In genomic region chr3:61574854-61575253, GRCh38 we compare ENCODE assay signal across 10 cellular contexts. TPM values are rescaled to one million over a fixed set of nuclear protein-coding genes. Genes with fewer than 3 reads are reported as not detected.
A peak's percentile ranks its signal among the peaks of the same experiment; 100 is the strongest.
DNase-seq lines count a peak whose midpoint lies in the region; ATAC-seq and TF ChIP-seq lines count a peak whose summit lies in the region.
"Had no signal": no experiment of that assay in that cellular context is flagged by ENCODE, and none has a peak within 500 bp of the region (broad histone marks: within the 10 kb centered on the region; RNA-seq: fewer than 3 reads in every experiment).

No MANE protein-coding gene starts in this region.

- H3K27ac Mint-ChIP-seq in Caco-2 (ENCODE audit: unreplicated experiment) = no peak overlapping the region

- intact Hi-C loops in Caco-2 (cut with micrococcal nuclease; ENCODE audit: unreplicated experiment) = no loop called here

- TF ChIP-seq CTCF in HEK293 (tag by site-specific recombination; IDR thresholded peaks at IDR 0.05) = no peak
- no peak for TF ChIP-seq CTCF in fibroblast of the aortic adventitia (IDR thresholded peaks at IDR 0.05; ENCODE audit: insufficient read depth, low read length)
- no peak for TF ChIP-seq CTCF in Caco-2 (IDR thresholded peaks at IDR 0.05; ENCODE audit: insufficient read depth in 1 of 2, low read depth in 1 of 2, low read length in 1 of 2, severe bottlenecking in 1 of 2, unreplicated experiment in 1 of 2)

- no peaks in the 10 kb centered on the region for H3K27me3 ChIP-seq in Caco-2 (replicated peaks; ENCODE audit: control insufficient read depth, insufficient read depth, low read length)
- H3K27me3 ChIP-seq: heart left ventricle had no signal

- H3K4me3 Mint-ChIP-seq in Caco-2 (ENCODE audit: unreplicated experiment) = no peak overlapping the region

- ATAC-seq in HG03520 (IDR thresholded peaks at IDR 0.05; ENCODE audit: unreplicated experiment) (no peak), GM21423 (IDR thresholded peaks at IDR 0.05; ENCODE audit: unreplicated experiment) (no peak)

- 0 out of 2 replicates have a peak, but pooled peaks cover 6% of the 10 kb centered on the region for H3K4me1 ChIP-seq in HEK293 (ENCODE audit: control insufficient read depth, insufficient read depth, low read length)
- peaks cover 9% of the 10 kb centered on the region; the same call in 1 of the 2 replicates for H3K4me1 ChIP-seq in Caco-2

- no peaks in the 10 kb centered on the region for H3K9me3 ChIP-seq in HEK293 (ENCODE audit: control insufficient read depth, insufficient read depth, low read depth, low read length)
- no peaks in the 10 kb centered on the region for H3K9me3 ChIP-seq in Caco-2

- DNase-seq in A172 (ENCODE audit: low spot score) (peak; percentile 93), T1000 (lab: John Stamatoyannopoulos, UW) (peak; percentile 91), fibroblast of the aortic adventitia (ENCODE audit: low read depth) (peak; percentile 91), COR-L47 (lab: John Stamatoyannopoulos, UW) (no peak), Caco-2 (no peak)
- DNase-seq: heart left ventricle, NCI-H2171 treated with DMSO at 0.1 percent for 48 hours had no signal

- peaks cover 22% of the 10 kb centered on the region for H3K36me3 Mint-ChIP-seq in Caco-2 (ENCODE audit: insufficient read depth, unreplicated experiment)

- no TSS peak for BruUV-seq in Caco-2 (replicated peaks; lab: Mats Ljungman, UMichigan)

- H3K4me1 Mint-ChIP-seq in Caco-2 (ENCODE audit: low read depth, unreplicated experiment) = no peaks in the 10 kb centered on the region

- H3K27ac ChIP-seq in HEK293 (ENCODE audit: extremely low read depth, low read depth, low read length) = no peak overlapping the region

- H3K4me3 ChIP-seq in HEK293 (ENCODE audit: low read depth, low read length) (no peak overlapping the region), fibroblast of the aortic adventitia (ENCODE audit: low read depth, low read length) (no peak overlapping the region), Caco-2 (ENCODE audit: low read depth, low read length) (no peak overlapping the region)
- H3K4me3 ChIP-seq: heart left ventricle had no signal

- H3K9me3 Mint-ChIP-seq in Caco-2 (ENCODE audit: unreplicated experiment) = no peaks in the 10 kb centered on the region

- POLR2A ChIA-PET in HEK293 (lab: Yijun Ruan, JAX) (interaction anchor here (0.7 kb wide), 1 partner anchor 8 kb away, joined by 6 read pairs; no protein-coding TSS in a partner anchor), Caco-2 (lab: Charles Lee) (no interaction called here)

- no peaks in the 10 kb centered on the region for H3K36me3 ChIP-seq in HEK293 (ENCODE audit: control insufficient read depth in 2 of 2, insufficient read depth in 1 of 2, low read length in 2 of 2)
- no peaks in the 10 kb centered on the region for H3K36me3 ChIP-seq in Caco-2 (ENCODE audit: control insufficient read depth, insufficient read depth, low read length)
- H3K36me3 ChIP-seq: heart left ventricle had no signal

- CTCF ChIA-PET in HEK293 (lab: Yijun Ruan, JAX) = interaction anchor here (0.9 kb wide), 1 partner anchor 9 kb away, joined by 3 read pairs; no protein-coding TSS in a partner anchor
- CTCF ChIA-PET in Caco-2 (lab: Charles Lee) = no interaction called here

- no peaks in the 10 kb centered on the region for H3K27me3 Mint-ChIP-seq in Caco-2 (ENCODE audit: insufficient read depth, unreplicated experiment)

TF ChIP-seq in HEK293, 187 proteins besides CTCF, POLR2A, EP300 and RAD21:
- TF ChIP-seq SETDB1 (IDR thresholded peaks at IDR 0.05; ENCODE audit: insufficient read length, low read length) (peak; percentile 52), YY2 (tag by site-specific recombination; IDR thresholded peaks at IDR 0.05) (peak; percentile 32; the same call in 1 of the 2 replicates), ZBTB21 (tag by site-specific recombination; IDR thresholded peaks at IDR 0.05) (no peak), ZNF292 (tag by site-specific recombination; IDR thresholded peaks at IDR 0.05; ENCODE audit: borderline replicate concordance, low read depth) (no peak), ZNF600 (tag by site-specific recombination; IDR thresholded peaks at IDR 0.05) (peak; percentile 45; the same call in 1 of the 2 replicates), KLF8 (tag by site-specific recombination; IDR thresholded peaks at IDR 0.05) (peak; percentile 34; the same call in 1 of the 2 replicates), ZNF664 (tag by site-specific recombination; IDR thresholded peaks at IDR 0.05) (no peak; the same call in 1 of the 2 replicates), ZNF248 (tag by site-specific recombination; IDR thresholded peaks at IDR 0.05) (no peak), KLF1 (tag by site-specific recombination; IDR thresholded peaks at IDR 0.05) (peak; percentile 29; the same call in 1 of the 2 replicates), ZNF660 (tag by site-specific recombination; IDR thresholded peaks at IDR 0.05) (no peak), HOXA7 (CRISPR knock-in tag; IDR thresholded peaks at IDR 0.05; ENCODE audit: borderline replicate concordance) (no peak), ZFP69B (tag by site-specific recombination; IDR thresholded peaks at IDR 0.05) (peak; percentile 87), ZNF514 (tag by site-specific recombination; IDR thresholded peaks at IDR 0.05) (no peak), ZBTB48 (tag by site-specific recombination; IDR thresholded peaks at IDR 0.05) (0 out of 2 replicates have a peak, but pooled peaks have one; percentile 16), ZNF121 (tag by site-specific recombination; IDR thresholded peaks at IDR 0.05) (no peak), ZNF302 (tag by site-specific recombination; IDR thresholded peaks at IDR 0.05; ENCODE audit: low read depth) (no peak), SP7 (tag by site-specific recombination; IDR thresholded peaks at IDR 0.05) (0 out of 2 replicates have a peak, but pooled peaks have one; percentile 16), ZNF366 (tag by site-specific recombination; conservative IDR thresholded peaks at IDR 0.05) (no peak)
- TF ChIP-seq, protein P1, sequence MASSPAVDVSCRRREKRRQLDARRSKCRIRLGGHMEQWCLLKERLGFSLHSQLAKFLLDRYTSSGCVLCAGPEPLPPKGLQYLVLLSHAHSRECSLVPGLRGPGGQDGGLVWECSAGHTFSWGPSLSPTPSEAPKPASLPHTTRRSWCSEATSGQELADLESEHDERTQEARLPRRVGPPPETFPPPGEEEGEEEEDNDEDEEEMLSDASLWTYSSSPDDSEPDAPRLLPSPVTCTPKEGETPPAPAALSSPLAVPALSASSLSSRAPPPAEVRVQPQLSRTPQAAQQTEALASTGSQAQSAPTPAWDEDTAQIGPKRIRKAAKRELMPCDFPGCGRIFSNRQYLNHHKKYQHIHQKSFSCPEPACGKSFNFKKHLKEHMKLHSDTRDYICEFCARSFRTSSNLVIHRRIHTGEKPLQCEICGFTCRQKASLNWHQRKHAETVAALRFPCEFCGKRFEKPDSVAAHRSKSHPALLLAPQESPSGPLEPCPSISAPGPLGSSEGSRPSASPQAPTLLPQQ (tag by site-specific recombination; IDR thresholded peaks at IDR 0.05) = peak; percentile 85
- TF ChIP-seq, protein P2, sequence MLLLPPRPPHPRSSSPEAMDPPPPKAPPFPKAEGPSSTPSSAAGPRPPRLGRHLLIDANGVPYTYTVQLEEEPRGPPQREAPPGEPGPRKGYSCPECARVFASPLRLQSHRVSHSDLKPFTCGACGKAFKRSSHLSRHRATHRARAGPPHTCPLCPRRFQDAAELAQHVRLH (tag by site-specific recombination; IDR thresholded peaks at IDR 0.05) = 0 out of 2 replicates have a peak, but pooled peaks have one; percentile 33
- TF ChIP-seq, protein P3, sequence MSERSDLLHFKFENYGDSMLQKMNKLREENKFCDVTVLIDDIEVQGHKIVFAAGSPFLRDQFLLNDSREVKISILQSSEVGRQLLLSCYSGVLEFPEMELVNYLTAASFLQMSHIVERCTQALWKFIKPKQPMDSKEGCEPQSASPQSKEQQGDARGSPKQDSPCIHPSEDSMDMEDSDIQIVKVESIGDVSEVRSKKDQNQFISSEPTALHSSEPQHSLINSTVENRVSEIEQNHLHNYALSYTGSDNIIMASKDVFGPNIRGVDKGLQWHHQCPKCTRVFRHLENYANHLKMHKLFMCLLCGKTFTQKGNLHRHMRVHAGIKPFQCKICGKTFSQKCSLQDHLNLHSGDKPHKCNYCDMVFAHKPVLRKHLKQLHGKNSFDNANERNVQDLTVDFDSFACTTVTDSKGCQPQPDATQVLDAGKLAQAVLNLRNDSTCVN (tag by site-specific recombination; optimal IDR thresholded peaks at IDR 0.05) = no peak

RNA-seq across cellular contexts. Expression of gene PTPRG, which starts 13.5 kb away (rescaled TPM):
- total RNA-seq in A172 (2014; rRNA removed; shearing (Covaris generic)) = 5.6 and 7.3 TPM in 2 replicates
- total RNA-seq in fibroblast of the aortic adventitia (ENCODE audit: low replicate concordance) = 27.6 and 52.0 TPM in 2 replicates
- total RNA-seq in Caco-2 (2022) = 46.4 and 46.5 TPM in 2 replicates

Comparison
In these comparisons a context has a peak if more than half of its experiments do, and no peak if none do; other contexts are left out.
1. DNase-seq: peak in A172 (single experiment), T1000 (single experiment) and fibroblast of the aortic adventitia (single experiment); none in COR-L47 (single experiment) and Caco-2 (0 of 2).